ENCODE assay signal across 1 cellular context in genomic region chr11:68282141-68282860, GRCh38.
TF ChIP-seq lines count a peak whose summit lies in the region.

No MANE protein-coding gene starts in this region.

TF ChIP-seq in K562, 482 proteins besides CTCF, POLR2A, EP300 and RAD21 (continued from another document and continues in another):
- TF ChIP-seq UBTF (IDR thresholded peaks at IDR 0.05; ENCODE audit: borderline replicate concordance in 1 of 2, low read depth in 2 of 2, low read length in 2 of 2) (no peak), HDAC6 (IDR thresholded peaks at IDR 0.05; ENCODE audit: low read depth, low read length) (no peak), CREBBP (IDR thresholded peaks at IDR 0.05; ENCODE audit: low read depth, low read length) (no peak), CHD2 (IDR thresholded peaks at IDR 0.05; ENCODE audit: low read depth, low read length) (no peak), CBX3 (IDR thresholded peaks at IDR 0.05; ENCODE audit: borderline replicate concordance in 1 of 2, low read length in 2 of 2) (no peak; a peak in 1 of 3 replicates), FOXP1 (CRISPR knock-in tag; IDR thresholded peaks at IDR 0.05) (no peak), ZKSCAN1 (IDR thresholded peaks at IDR 0.05; ENCODE audit: low read depth, low read length) (no peak), ZNF140 (CRISPR knock-in tag; IDR thresholded peaks at IDR 0.05) (no peak), CREB5 (CRISPR knock-in tag; IDR thresholded peaks at IDR 0.05) (peak; percentile 49; the same call in 1 of the 2 replicates), NR1H2 (CRISPR knock-in tag; IDR thresholded peaks at IDR 0.05) (no peak), RBM22 (IDR thresholded peaks at IDR 0.05; ENCODE audit: low read depth, low read length, poor library complexity, severe bottlenecking) (no peak), HIVEP1 (CRISPR knock-in tag; IDR thresholded peaks at IDR 0.05) (no peak), ASH1L (IDR thresholded peaks at IDR 0.05; ENCODE audit: borderline replicate concordance, low read depth, partially characterized antibody) (no peak), BRCA1 (IDR thresholded peaks at IDR 0.05) (no peak), BRCA1 (CRISPR knock-in tag; IDR thresholded peaks at IDR 0.05) (no peak), SRSF9 (IDR thresholded peaks at IDR 0.05; ENCODE audit: borderline replicate concordance, low read depth, low read length) (no peak), HES1 (IDR thresholded peaks at IDR 0.05; ENCODE audit: low read depth) (no peak), ZNF584 (CRISPR knock-in tag; IDR thresholded peaks at IDR 0.05; ENCODE audit: low read depth) (peak; percentile 77; the same call in 1 of the 2 replicates), SMC3 (conservative IDR thresholded peaks at IDR 0.05; ENCODE audit: insufficient read depth, low read depth, low read length) (no peak), ZNF639 (CRISPR knock-in tag; conservative IDR thresholded peaks at IDR 0.05 in 1 of 2, IDR thresholded peaks at IDR 0.05 in 1 of 2) (no peak; a peak in 1 of 4 replicates), SRSF3 (IDR thresholded peaks at IDR 0.05; ENCODE audit: insufficient read depth, low read length) (no peak), KDM4B (IDR thresholded peaks at IDR 0.05; ENCODE audit: borderline replicate concordance in 2 of 2, low read depth in 1 of 2) (no peak), ZNF586 (CRISPR knock-in tag; conservative IDR thresholded peaks at IDR 0.05) (no peak), THRA (IDR thresholded peaks at IDR 0.05) (no peak), DPF2 (IDR thresholded peaks at IDR 0.05) (peak; percentile 63; the same call in 1 of the 2 replicates), CBX5 (IDR thresholded peaks at IDR 0.05; ENCODE audit: borderline replicate concordance, low read depth) (no peak), ZNF280A (IDR thresholded peaks at IDR 0.05; ENCODE audit: low read depth, partially characterized antibody) (no peak), ZZZ3 (IDR thresholded peaks at IDR 0.05) (no peak), ZNF717 (CRISPR knock-in tag; IDR thresholded peaks at IDR 0.05) (no peak), ZNF384 (IDR thresholded peaks at IDR 0.05; ENCODE audit: low read depth, low read length) (no peak), ZKSCAN3 (CRISPR knock-in tag; IDR thresholded peaks at IDR 0.05) (no peak), ZNF41 (CRISPR knock-in tag; conservative IDR thresholded peaks at IDR 0.05) (no peak), ZNF766 (CRISPR knock-in tag; conservative IDR thresholded peaks at IDR 0.05) (peak; percentile 84), ZNF57 (CRISPR knock-in tag; IDR thresholded peaks at IDR 0.05) (no peak), NR4A1 (CRISPR knock-in tag; IDR thresholded peaks at IDR 0.05) (no peak), NR4A1 (tag; IDR thresholded peaks at IDR 0.05) (0 out of 2 replicates have a peak, but pooled peaks have one; percentile 22), SIN3B (IDR thresholded peaks at IDR 0.05; ENCODE audit: low read depth) (no peak), ZNF830 (CRISPR knock-in tag; IDR thresholded peaks at IDR 0.05) (no peak), ZNF239 (CRISPR knock-in tag; IDR thresholded peaks at IDR 0.05) (no peak), ZFP36 (IDR thresholded peaks at IDR 0.05; ENCODE audit: low read depth, low read length, partially characterized antibody) (no peak), TEAD2 (tag; IDR thresholded peaks at IDR 0.05) (no peak), MTA1 (IDR thresholded peaks at IDR 0.05; ENCODE audit: borderline replicate concordance) (no peak), FOXK2 (conservative IDR thresholded peaks at IDR 0.05 in 1 of 2, IDR thresholded peaks at IDR 0.05 in 1 of 2; ENCODE audit: low read depth in 2 of 2) (no peak), U2AF2 (optimal IDR thresholded peaks at IDR 0.05; ENCODE audit: low read depth, low read length) (no peak), SRF (CRISPR knock-in tag; IDR thresholded peaks at IDR 0.05) (no peak), SLC30A9 (CRISPR knock-in tag; IDR thresholded peaks at IDR 0.05) (no peak), HNRNPK (IDR thresholded peaks at IDR 0.05; ENCODE audit: low read depth, low read length, poor library complexity, severe bottlenecking) (no peak), ZNF436 (CRISPR knock-in tag; IDR thresholded peaks at IDR 0.05) (no peak), ATF7 (IDR thresholded peaks at IDR 0.05) (peak; percentile 26; the same call in 1 of the 2 replicates), FUS (optimal IDR thresholded peaks at IDR 0.05; ENCODE audit: low read depth, low read length) (no peak), MED1 (CRISPR knock-in tag; IDR thresholded peaks at IDR 0.05; ENCODE audit: borderline replicate concordance) (no peak), THRAP3 (IDR thresholded peaks at IDR 0.05; ENCODE audit: borderline replicate concordance) (no peak), TBL1XR1 (IDR thresholded peaks at IDR 0.05; ENCODE audit: low read length in 2 of 2) (no peak), GATAD2A (IDR thresholded peaks at IDR 0.05) (no peak), TEAD4 (IDR thresholded peaks at IDR 0.05; ENCODE audit: low read length) (peak; percentile 44; the same call in 1 of the 2 replicates), TEAD4 (CRISPR knock-in tag; IDR thresholded peaks at IDR 0.05; ENCODE audit: borderline replicate concordance) (no peak)
- TF ChIP-seq, protein P1, sequence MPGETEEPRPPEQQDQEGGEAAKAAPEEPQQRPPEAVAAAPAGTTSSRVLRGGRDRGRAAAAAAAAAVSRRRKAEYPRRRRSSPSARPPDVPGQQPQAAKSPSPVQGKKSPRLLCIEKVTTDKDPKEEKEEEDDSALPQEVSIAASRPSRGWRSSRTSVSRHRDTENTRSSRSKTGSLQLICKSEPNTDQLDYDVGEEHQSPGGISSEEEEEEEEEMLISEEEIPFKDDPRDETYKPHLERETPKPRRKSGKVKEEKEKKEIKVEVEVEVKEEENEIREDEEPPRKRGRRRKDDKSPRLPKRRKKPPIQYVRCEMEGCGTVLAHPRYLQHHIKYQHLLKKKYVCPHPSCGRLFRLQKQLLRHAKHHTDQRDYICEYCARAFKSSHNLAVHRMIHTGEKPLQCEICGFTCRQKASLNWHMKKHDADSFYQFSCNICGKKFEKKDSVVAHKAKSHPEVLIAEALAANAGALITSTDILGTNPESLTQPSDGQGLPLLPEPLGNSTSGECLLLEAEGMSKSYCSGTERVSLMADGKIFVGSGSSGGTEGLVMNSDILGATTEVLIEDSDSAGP (CRISPR knock-in tag; IDR thresholded peaks at IDR 0.05) = no peak
- TF ChIP-seq, protein P2, sequence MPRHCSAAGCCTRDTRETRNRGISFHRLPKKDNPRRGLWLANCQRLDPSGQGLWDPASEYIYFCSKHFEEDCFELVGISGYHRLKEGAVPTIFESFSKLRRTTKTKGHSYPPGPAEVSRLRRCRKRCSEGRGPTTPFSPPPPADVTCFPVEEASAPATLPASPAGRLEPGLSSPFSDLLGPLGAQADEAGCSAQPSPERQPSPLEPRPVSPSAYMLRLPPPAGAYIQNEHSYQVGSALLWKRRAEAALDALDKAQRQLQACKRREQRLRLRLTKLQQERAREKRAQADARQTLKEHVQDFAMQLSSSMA (CRISPR knock-in tag; IDR thresholded peaks at IDR 0.05) = no peak
- TF ChIP-seq, protein P3, sequence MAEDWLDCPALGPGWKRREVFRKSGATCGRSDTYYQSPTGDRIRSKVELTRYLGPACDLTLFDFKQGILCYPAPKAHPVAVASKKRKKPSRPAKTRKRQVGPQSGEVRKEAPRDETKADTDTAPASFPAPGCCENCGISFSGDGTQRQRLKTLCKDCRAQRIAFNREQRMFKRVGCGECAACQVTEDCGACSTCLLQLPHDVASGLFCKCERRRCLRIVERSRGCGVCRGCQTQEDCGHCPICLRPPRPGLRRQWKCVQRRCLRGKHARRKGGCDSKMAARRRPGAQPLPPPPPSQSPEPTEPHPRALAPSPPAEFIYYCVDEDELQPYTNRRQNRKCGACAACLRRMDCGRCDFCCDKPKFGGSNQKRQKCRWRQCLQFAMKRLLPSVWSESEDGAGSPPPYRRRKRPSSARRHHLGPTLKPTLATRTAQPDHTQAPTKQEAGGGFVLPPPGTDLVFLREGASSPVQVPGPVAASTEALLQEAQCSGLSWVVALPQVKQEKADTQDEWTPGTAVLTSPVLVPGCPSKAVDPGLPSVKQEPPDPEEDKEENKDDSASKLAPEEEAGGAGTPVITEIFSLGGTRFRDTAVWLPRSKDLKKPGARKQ (CRISPR knock-in tag; IDR thresholded peaks at IDR 0.05) = no peak
- TF ChIP-seq, protein P4, sequence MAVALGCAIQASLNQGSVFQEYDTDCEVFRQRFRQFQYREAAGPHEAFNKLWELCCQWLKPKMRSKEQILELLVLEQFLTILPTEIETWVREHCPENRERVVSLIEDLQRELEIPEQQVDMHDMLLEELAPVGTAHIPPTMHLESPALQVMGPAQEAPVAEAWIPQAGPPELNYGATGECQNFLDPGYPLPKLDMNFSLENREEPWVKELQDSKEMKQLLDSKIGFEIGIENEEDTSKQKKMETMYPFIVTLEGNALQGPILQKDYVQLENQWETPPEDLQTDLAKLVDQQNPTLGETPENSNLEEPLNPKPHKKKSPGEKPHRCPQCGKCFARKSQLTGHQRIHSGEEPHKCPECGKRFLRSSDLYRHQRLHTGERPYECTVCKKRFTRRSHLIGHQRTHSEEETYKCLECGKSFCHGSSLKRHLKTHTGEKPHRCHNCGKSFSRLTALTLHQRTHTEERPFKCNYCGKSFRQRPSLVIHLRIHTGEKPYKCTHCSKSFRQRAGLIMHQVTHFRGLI (CRISPR knock-in tag; IDR thresholded peaks at IDR 0.05) = no peak
- TF ChIP-seq, protein P5, sequence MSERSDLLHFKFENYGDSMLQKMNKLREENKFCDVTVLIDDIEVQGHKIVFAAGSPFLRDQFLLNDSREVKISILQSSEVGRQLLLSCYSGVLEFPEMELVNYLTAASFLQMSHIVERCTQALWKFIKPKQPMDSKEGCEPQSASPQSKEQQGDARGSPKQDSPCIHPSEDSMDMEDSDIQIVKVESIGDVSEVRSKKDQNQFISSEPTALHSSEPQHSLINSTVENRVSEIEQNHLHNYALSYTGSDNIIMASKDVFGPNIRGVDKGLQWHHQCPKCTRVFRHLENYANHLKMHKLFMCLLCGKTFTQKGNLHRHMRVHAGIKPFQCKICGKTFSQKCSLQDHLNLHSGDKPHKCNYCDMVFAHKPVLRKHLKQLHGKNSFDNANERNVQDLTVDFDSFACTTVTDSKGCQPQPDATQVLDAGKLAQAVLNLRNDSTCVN (CRISPR knock-in tag; IDR thresholded peaks at IDR 0.05) = no peak
